20 cellular contexts compared by ENCODE assay signal in the genomic region with DNA sequence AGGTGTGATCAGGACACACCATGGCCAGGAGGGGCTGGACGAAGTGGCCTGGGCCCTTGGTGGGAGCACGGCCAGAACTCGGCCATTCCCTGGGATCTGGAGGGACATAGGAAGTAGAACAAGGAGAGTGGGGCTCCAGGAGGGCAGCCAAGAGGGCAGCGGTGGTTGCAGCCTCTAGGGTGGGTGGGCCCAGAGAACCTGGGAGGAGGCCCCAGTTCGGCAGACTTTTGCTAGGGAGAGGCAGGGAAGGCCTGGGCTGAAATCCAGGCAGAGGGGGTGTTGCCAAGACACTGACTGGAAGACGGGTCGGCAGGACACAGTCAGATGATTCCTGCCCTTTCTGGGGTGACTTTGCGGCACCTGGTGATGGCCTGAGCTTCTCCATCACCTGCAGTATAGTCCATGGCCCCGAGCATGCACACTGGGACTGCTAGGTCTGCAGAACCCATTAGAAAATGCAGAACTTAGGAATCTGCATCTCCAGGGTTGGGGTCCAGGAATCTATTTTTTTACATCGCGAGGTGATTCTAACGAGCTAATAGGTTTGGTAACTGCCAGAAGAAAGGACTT.
A peak's percentile ranks its signal among the peaks of the same experiment; 100 is the strongest.
DNase-seq lines count a peak whose midpoint lies in the region; ATAC-seq and TF ChIP-seq lines count a peak whose summit lies in the region.
"Had no signal": no experiment of that assay in that cellular context is flagged by ENCODE, and none has a peak within 500 bp of the region (broad histone marks: within the 10 kb centered on the region; RNA-seq: fewer than 3 reads in every experiment).

No MANE protein-coding gene starts in this region.

- H2BK15ac ChIP-seq in neuronal stem cell (ENCODE audit: low read length), result no peak overlapping the region

- peak; percentile 13 for DNase-seq in activated CD8-positive, alpha-beta memory T cell treated with anti-CD3 and anti-CD28 coated beads for 24 hours
- no peak for DNase-seq in activated CD8-positive, alpha-beta memory T cell treated with anti-CD3 and anti-CD28 coated beads, Interleukin-2, amount 50 U/mL, for 4 hours
- no peak for DNase-seq in adipocyte (ENCODE audit: low read depth)
- no peak for DNase-seq in neuronal stem cell (ENCODE audit: low spot score)
- peak; percentile 58 for DNase-seq in upper lobe of right lung
- no peak for DNase-seq in RKO (ENCODE audit: low spot score)
- DNase-seq: activated CD4-positive, alpha-beta T cell treated with anti-CD3 and anti-CD28 coated beads, Interleukin-2, amount 10 ng/mL, durations not matched to agents 7 days and 5 days; activated naive CD4-positive, alpha-beta T cell; GOT3; mucosa of descending colon; NCI-H1417; NCI-H2107; NCI-H446 treated with DMSO at 0.1 percent for 48 hours; stimulated activated CD4-positive, alpha-beta T cell treated with anti-CD3 and anti-CD28 coated beads, Interleukin-4, amount 100 ng/mL, for 1 hour; stimulated activated naive CD8-positive, alpha-beta T cell treated with anti-CD3 and anti-CD28 coated beads, Interleukin-15, Interleukin-2, amounts not matched to agents 100 U/mL and 50 U/mL, for 24 hours; trophoblast cell had no signal

- H4K8ac ChIP-seq in neuronal stem cell (ENCODE audit: low read depth, low read length), result no peak overlapping the region

- H3K36me3 ChIP-seq in adipocyte (ENCODE audit: control insufficient read depth, insufficient read depth, low read length, severe bottlenecking) (no peaks in the 10 kb centered on the region), neuronal stem cell (replicated peaks in 1 of 2; ENCODE audit: control insufficient read depth in 2 of 2, insufficient read depth in 2 of 2, low read length in 2 of 2) (no peaks in the 10 kb centered on the region), upper lobe of right lung (no peaks in the 10 kb centered on the region)
- H3K36me3 ChIP-seq: BLaER1, neural progenitor cell had no signal

- H3K9ac ChIP-seq in adipocyte (ENCODE audit: low read length), result peak overlapping the region; percentile 28
- no peak overlapping the region for H3K9ac ChIP-seq in neuronal stem cell (ENCODE audit: low read depth, low read length, poor library complexity)
- H3K9ac ChIP-seq: BLaER1, neural progenitor cell had no signal

- WGBS in neuronal stem cell (ENCODE audit: extremely low coverage in 2 of 2, insufficient read length in 2 of 2, insufficient replicate concordance in 1 of 2), 2 donors, result no CpG with 5 or more reads among the region's 12 CpGs

- no peak overlapping the region for H2AFZ ChIP-seq in neuronal stem cell (ENCODE audit: low read length)
- H2AFZ ChIP-seq: neural progenitor cell had no signal

- no peak for ATAC-seq in upper lobe of right lung
- no peak for ATAC-seq in HG02763 (IDR thresholded peaks at IDR 0.05; ENCODE audit: unreplicated experiment)
- no peak for ATAC-seq in GM21390 (IDR thresholded peaks at IDR 0.05; ENCODE audit: unreplicated experiment)
- ATAC-seq: mucosa of descending colon; stimulated activated naive CD8-positive, alpha-beta T cell treated with anti-CD3 and anti-CD28 coated beads, Interleukin-15, Interleukin-2, amounts not matched to agents 100 U/mL and 50 U/mL, for 24 hours had no signal

- H2BK120ac ChIP-seq in neuronal stem cell (ENCODE audit: low read depth, low read length), result no peak overlapping the region

- no peak overlapping the region for H2BK5ac ChIP-seq in neuronal stem cell (ENCODE audit: low read length)

- no peaks in the 10 kb centered on the region for H3K9me3 ChIP-seq in adipocyte (ENCODE audit: control insufficient read depth, low read length)
- peaks cover 0 to 1% of the 10 kb centered on the region in 2 donors for H3K9me3 ChIP-seq in neuronal stem cell (replicated peaks in 1 of 2; ENCODE audit: control insufficient read depth in 2 of 2, insufficient read depth in 1 of 2, low read depth in 1 of 2, low read length in 2 of 2)
- no peaks in the 10 kb centered on the region for H3K9me3 ChIP-seq in upper lobe of right lung
- H3K9me3 ChIP-seq: BLaER1, mucosa of descending colon had no signal

- TF ChIP-seq CTCF in upper lobe of right lung (IDR thresholded peaks at IDR 0.05), result no peak

- intact Hi-C loops in upper lobe of right lung (cut with DNase I), result no loop called here

- no peak overlapping the region for H4K91ac ChIP-seq in neuronal stem cell (ENCODE audit: low read depth, low read length, poor library complexity)

- H3K27me3 ChIP-seq in adipocyte (replicated peaks; ENCODE audit: control insufficient read depth, insufficient read depth, low read length) (peaks cover 28% of the 10 kb centered on the region), neuronal stem cell (ENCODE audit: control insufficient read depth in 3 of 3, insufficient read depth in 3 of 3, low read depth in 1 of 3, low read length in 3 of 3) (no peaks in the 10 kb centered on the region), upper lobe of right lung (peaks cover 8% of the 10 kb centered on the region)
- H3K27me3 ChIP-seq: BLaER1, neural progenitor cell had no signal

- H3K18ac ChIP-seq in neuronal stem cell (ENCODE audit: low read length), result peak overlapping the region; percentile 63

- H3K14ac ChIP-seq in neuronal stem cell (ENCODE audit: low read length), result no peak overlapping the region

- H3K4me1 ChIP-seq in adipocyte (ENCODE audit: control insufficient read depth, insufficient read depth, low read length), result peaks cover 22% of the 10 kb centered on the region
- H3K4me1 ChIP-seq in neuronal stem cell (ENCODE audit: control insufficient read depth in 2 of 2, insufficient read depth in 1 of 2, low read depth in 1 of 2, low read length in 2 of 2), result no peaks in the 10 kb centered on the region
- no peaks in the 10 kb centered on the region for H3K4me1 ChIP-seq in upper lobe of right lung
- H3K4me1 ChIP-seq: neural progenitor cell had no signal

- H3K27ac ChIP-seq in neuronal stem cell (replicated peaks; ENCODE audit: low read length) (no peak overlapping the region), upper lobe of right lung (no peak overlapping the region)
- H3K27ac ChIP-seq: BLaER1, neural progenitor cell had no signal

- H3K79me1 ChIP-seq in neuronal stem cell (ENCODE audit: low read depth, low read length), result no peaks in the 10 kb centered on the region

- H3K23ac ChIP-seq in neuronal stem cell (ENCODE audit: low read depth, low read length, poor library complexity), result peak overlapping the region; percentile 23

- H3K4ac ChIP-seq in neuronal stem cell (ENCODE audit: low read length), result no peak overlapping the region

- H3K4me2 ChIP-seq in neuronal stem cell (ENCODE audit: insufficient read depth, low read length, poor library complexity, severe bottlenecking), result no peak overlapping the region
- H3K4me2 ChIP-seq: BLaER1, neural progenitor cell had no signal

- H2AK5ac ChIP-seq in neuronal stem cell (ENCODE audit: low read depth, low read length), result no peak overlapping the region

- no peak overlapping the region for H3K4me3 ChIP-seq in adipocyte (ENCODE audit: low read length)
- no peak overlapping the region for H3K4me3 ChIP-seq in neuronal stem cell (ENCODE audit: low read length in 2 of 2)
- no peak overlapping the region for H3K4me3 ChIP-seq in upper lobe of right lung
- H3K4me3 ChIP-seq: BLaER1, mucosa of descending colon, neural progenitor cell had no signal

- H2BK12ac ChIP-seq in neuronal stem cell (ENCODE audit: low read length), result no peak overlapping the region

Comparison
In these comparisons a context has a peak if more than half of its experiments do, and no peak if none do; other contexts are left out.
1. DNase-seq: peak in activated CD8-positive, alpha-beta memory T cell treated with anti-CD3 and anti-CD28 coated beads for 24 hours (single experiment) and upper lobe of right lung (single experiment); none in activated CD8-positive, alpha-beta memory T cell treated with anti-CD3 and anti-CD28 coated beads, Interleukin-2, amount 50 U/mL, for 4 hours (single experiment), adipocyte (single experiment), neuronal stem cell (single experiment) and RKO (single experiment).